In the genomic region with DNA sequence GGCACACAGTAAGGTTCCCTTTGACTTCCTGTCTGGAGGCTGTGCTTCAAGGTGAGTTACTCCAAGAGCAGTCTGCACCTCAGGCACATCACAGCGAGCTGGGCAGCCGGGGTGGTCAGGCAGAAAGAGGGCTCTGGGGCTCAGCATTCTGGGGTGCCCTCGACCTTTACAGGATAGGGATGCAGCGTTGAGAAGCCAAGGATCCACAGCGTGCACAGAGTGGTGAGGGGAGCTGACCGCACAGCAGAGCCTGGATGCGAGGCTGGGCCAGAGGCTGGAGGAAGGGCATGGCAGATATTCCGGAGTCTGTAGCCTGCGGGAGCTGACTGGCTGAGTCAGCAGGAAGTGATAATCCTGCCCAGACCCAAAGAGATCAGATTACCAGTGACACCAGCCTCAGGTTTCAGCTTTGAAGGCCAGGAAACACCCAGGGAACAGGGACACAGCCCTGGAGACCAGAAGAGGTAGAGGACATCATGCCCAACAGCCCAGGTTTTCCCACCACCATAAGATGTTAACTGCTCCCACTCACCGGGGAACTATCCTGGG, we compare ENCODE assay signal across 1 cellular context.
A peak's percentile ranks its signal among the peaks of the same experiment; 100 is the strongest.
TF ChIP-seq lines count a peak whose summit lies in the region.

No MANE protein-coding gene starts in this region.

TF ChIP-seq in HepG2, 621 proteins besides CTCF, POLR2A, EP300 and RAD21 (continued from another document and continues in another):
- TF ChIP-seq, protein P1, sequence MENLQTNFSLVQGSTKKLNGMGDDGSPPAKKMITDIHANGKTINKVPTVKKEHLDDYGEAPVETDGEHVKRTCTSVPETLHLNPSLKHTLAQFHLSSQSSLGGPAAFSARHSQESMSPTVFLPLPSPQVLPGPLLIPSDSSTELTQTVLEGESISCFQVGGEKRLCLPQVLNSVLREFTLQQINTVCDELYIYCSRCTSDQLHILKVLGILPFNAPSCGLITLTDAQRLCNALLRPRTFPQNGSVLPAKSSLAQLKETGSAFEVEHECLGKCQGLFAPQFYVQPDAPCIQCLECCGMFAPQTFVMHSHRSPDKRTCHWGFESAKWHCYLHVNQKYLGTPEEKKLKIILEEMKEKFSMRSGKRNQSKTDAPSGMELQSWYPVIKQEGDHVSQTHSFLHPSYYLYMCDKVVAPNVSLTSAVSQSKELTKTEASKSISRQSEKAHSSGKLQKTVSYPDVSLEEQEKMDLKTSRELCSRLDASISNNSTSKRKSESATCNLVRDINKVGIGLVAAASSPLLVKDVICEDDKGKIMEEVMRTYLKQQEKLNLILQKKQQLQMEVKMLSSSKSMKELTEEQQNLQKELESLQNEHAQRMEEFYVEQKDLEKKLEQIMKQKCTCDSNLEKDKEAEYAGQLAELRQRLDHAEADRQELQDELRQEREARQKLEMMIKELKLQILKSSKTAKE (CRISPR knock-in tag; IDR thresholded peaks at IDR 0.05; ENCODE audit: borderline replicate concordance) = no peak
- TF ChIP-seq GATAD2A (CRISPR knock-in tag; IDR thresholded peaks at IDR 0.05) = peak; percentile 21; the same call in 1 of the 2 replicates
- TF ChIP-seq MAFG (CRISPR knock-in tag; IDR thresholded peaks at IDR 0.05) = peak; percentile 82
- TF ChIP-seq DNMT3B (CRISPR knock-in tag; conservative IDR thresholded peaks at IDR 0.05) = no peak
- TF ChIP-seq SPEN (CRISPR knock-in tag; IDR thresholded peaks at IDR 0.05; ENCODE audit: low read depth) = no peak
- TF ChIP-seq, protein P2, sequence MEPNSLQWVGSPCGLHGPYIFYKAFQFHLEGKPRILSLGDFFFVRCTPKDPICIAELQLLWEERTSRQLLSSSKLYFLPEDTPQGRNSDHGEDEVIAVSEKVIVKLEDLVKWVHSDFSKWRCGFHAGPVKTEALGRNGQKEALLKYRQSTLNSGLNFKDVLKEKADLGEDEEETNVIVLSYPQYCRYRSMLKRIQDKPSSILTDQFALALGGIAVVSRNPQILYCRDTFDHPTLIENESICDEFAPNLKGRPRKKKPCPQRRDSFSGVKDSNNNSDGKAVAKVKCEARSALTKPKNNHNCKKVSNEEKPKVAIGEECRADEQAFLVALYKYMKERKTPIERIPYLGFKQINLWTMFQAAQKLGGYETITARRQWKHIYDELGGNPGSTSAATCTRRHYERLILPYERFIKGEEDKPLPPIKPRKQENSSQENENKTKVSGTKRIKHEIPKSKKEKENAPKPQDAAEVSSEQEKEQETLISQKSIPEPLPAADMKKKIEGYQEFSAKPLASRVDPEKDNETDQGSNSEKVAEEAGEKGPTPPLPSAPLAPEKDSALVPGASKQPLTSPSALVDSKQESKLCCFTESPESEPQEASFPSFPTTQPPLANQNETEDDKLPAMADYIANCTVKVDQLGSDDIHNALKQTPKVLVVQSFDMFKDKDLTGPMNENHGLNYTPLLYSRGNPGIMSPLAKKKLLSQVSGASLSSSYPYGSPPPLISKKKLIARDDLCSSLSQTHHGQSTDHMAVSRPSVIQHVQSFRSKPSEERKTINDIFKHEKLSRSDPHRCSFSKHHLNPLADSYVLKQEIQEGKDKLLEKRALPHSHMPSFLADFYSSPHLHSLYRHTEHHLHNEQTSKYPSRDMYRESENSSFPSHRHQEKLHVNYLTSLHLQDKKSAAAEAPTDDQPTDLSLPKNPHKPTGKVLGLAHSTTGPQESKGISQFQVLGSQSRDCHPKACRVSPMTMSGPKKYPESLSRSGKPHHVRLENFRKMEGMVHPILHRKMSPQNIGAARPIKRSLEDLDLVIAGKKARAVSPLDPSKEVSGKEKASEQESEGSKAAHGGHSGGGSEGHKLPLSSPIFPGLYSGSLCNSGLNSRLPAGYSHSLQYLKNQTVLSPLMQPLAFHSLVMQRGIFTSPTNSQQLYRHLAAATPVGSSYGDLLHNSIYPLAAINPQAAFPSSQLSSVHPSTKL (CRISPR knock-in tag; IDR thresholded peaks at IDR 0.05) = peak; percentile 33; the same call in 1 of the 2 replicates
- 0 out of 2 replicates have a peak, but pooled peaks have one; percentile 27 for TF ChIP-seq ZMYM3 (CRISPR knock-in tag; IDR thresholded peaks at IDR 0.05)
- TF ChIP-seq MATR3 (CRISPR knock-in tag; IDR thresholded peaks at IDR 0.05) = no peak
- no peak for TF ChIP-seq ZNF589 (CRISPR knock-in tag; conservative IDR thresholded peaks at IDR 0.05)
- TF ChIP-seq, protein P3, sequence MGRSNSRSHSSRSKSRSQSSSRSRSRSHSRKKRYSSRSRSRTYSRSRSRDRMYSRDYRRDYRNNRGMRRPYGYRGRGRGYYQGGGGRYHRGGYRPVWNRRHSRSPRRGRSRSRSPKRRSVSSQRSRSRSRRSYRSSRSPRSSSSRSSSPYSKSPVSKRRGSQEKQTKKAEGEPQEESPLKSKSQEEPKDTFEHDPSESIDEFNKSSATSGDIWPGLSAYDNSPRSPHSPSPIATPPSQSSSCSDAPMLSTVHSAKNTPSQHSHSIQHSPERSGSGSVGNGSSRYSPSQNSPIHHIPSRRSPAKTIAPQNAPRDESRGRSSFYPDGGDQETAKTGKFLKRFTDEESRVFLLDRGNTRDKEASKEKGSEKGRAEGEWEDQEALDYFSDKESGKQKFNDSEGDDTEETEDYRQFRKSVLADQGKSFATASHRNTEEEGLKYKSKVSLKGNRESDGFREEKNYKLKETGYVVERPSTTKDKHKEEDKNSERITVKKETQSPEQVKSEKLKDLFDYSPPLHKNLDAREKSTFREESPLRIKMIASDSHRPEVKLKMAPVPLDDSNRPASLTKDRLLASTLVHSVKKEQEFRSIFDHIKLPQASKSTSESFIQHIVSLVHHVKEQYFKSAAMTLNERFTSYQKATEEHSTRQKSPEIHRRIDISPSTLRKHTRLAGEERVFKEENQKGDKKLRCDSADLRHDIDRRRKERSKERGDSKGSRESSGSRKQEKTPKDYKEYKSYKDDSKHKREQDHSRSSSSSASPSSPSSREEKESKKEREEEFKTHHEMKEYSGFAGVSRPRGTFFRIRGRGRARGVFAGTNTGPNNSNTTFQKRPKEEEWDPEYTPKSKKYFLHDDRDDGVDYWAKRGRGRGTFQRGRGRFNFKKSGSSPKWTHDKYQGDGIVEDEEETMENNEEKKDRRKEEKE (IDR thresholded peaks at IDR 0.05) = no peak
- TF ChIP-seq, protein P4, sequence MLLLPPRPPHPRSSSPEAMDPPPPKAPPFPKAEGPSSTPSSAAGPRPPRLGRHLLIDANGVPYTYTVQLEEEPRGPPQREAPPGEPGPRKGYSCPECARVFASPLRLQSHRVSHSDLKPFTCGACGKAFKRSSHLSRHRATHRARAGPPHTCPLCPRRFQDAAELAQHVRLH (CRISPR knock-in tag; IDR thresholded peaks at IDR 0.05; ENCODE audit: borderline replicate concordance, low read depth) = no peak
- TF ChIP-seq, protein P5, sequence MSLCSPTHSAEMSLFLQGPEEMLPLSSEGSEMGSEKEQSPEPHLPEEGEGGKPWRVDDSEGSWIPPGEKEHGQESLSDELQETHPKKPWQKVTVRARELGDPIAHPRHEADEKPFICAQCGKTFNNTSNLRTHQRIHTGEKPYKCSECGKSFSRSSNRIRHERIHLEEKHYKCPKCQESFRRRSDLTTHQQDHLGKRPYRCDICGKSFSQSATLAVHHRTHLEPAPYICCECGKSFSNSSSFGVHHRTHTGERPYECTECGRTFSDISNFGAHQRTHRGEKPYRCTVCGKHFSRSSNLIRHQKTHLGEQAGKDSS (CRISPR knock-in tag; IDR thresholded peaks at IDR 0.05; ENCODE audit: borderline replicate concordance, low read depth) = no peak
- TF ChIP-seq ZBTB21 (CRISPR knock-in tag; IDR thresholded peaks at IDR 0.05) = no peak
- peak; percentile 53 for TF ChIP-seq GABPB1 (CRISPR knock-in tag; IDR thresholded peaks at IDR 0.05)
- TF ChIP-seq, protein P6, sequence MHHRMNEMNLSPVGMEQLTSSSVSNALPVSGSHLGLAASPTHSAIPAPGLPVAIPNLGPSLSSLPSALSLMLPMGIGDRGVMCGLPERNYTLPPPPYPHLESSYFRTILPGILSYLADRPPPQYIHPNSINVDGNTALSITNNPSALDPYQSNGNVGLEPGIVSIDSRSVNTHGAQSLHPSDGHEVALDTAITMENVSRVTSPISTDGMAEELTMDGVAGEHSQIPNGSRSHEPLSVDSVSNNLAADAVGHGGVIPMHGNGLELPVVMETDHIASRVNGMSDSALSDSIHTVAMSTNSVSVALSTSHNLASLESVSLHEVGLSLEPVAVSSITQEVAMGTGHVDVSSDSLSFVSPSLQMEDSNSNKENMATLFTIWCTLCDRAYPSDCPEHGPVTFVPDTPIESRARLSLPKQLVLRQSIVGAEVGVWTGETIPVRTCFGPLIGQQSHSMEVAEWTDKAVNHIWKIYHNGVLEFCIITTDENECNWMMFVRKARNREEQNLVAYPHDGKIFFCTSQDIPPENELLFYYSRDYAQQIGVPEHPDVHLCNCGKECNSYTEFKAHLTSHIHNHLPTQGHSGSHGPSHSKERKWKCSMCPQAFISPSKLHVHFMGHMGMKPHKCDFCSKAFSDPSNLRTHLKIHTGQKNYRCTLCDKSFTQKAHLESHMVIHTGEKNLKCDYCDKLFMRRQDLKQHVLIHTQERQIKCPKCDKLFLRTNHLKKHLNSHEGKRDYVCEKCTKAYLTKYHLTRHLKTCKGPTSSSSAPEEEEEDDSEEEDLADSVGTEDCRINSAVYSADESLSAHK (CRISPR knock-in tag; IDR thresholded peaks at IDR 0.05; ENCODE audit: borderline replicate concordance) = no peak
- peak; percentile 97 for TF ChIP-seq SIX4 (CRISPR knock-in tag; IDR thresholded peaks at IDR 0.05)
- no peak for TF ChIP-seq BRD4 (CRISPR knock-in tag; IDR thresholded peaks at IDR 0.05)
- no peak for TF ChIP-seq ZNF780A (CRISPR knock-in tag; IDR thresholded peaks at IDR 0.05)
- no peak for TF ChIP-seq AGO1 (IDR thresholded peaks at IDR 0.05; ENCODE audit: low read depth, low read length, poor library complexity, severe bottlenecking)
- TF ChIP-seq MEIS2 (CRISPR knock-in tag; IDR thresholded peaks at IDR 0.05) = no peak
- TF ChIP-seq TSC22D2 (CRISPR knock-in tag; IDR thresholded peaks at IDR 0.05; ENCODE audit: borderline replicate concordance) = no peak
- TF ChIP-seq, protein P7, sequence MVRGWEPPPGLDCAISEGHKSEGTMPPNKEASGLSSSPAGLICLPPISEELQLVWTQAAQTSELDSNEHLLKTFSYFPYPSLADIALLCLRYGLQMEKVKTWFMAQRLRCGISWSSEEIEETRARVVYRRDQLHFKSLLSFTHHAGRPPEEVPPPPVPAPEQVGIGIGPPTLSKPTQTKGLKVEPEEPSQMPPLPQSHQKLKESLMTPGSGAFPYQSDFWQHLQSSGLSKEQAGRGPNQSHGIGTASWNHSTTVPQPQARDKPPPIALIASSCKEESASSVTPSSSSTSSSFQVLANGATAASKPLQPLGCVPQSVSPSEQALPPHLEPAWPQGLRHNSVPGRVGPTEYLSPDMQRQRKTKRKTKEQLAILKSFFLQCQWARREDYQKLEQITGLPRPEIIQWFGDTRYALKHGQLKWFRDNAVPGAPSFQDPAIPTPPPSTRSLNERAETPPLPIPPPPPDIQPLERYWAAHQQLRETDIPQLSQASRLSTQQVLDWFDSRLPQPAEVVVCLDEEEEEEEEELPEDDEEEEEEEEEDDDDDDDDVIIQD (CRISPR knock-in tag; IDR thresholded peaks at IDR 0.05; ENCODE audit: low read depth) = 0 out of 2 replicates have a peak, but pooled peaks have one; percentile 31
- no peak for TF ChIP-seq GATAD1 (CRISPR knock-in tag; IDR thresholded peaks at IDR 0.05)
- TF ChIP-seq SMC3 (IDR thresholded peaks at IDR 0.05; ENCODE audit: low read length) = no peak
- TF ChIP-seq TCF7 (IDR thresholded peaks at IDR 0.05; ENCODE audit: low read depth) = no peak
- TF ChIP-seq ZNF354B (CRISPR knock-in tag; IDR thresholded peaks at IDR 0.05) = no peak
- TF ChIP-seq, protein P8, sequence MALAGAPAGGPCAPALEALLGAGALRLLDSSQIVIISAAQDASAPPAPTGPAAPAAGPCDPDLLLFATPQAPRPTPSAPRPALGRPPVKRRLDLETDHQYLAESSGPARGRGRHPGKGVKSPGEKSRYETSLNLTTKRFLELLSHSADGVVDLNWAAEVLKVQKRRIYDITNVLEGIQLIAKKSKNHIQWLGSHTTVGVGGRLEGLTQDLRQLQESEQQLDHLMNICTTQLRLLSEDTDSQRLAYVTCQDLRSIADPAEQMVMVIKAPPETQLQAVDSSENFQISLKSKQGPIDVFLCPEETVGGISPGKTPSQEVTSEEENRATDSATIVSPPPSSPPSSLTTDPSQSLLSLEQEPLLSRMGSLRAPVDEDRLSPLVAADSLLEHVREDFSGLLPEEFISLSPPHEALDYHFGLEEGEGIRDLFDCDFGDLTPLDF (CRISPR knock-in tag; IDR thresholded peaks at IDR 0.05) = no peak
- TF ChIP-seq HNRNPL (IDR thresholded peaks at IDR 0.05; ENCODE audit: low read depth, low read length) = no peak
- TF ChIP-seq ZNF776 (CRISPR knock-in tag; IDR thresholded peaks at IDR 0.05) = no peak
- no peak for TF ChIP-seq WIZ (CRISPR knock-in tag; IDR thresholded peaks at IDR 0.05)
- no peak for TF ChIP-seq ZNF605 (CRISPR knock-in tag; IDR thresholded peaks at IDR 0.05)
- TF ChIP-seq, protein P9, sequence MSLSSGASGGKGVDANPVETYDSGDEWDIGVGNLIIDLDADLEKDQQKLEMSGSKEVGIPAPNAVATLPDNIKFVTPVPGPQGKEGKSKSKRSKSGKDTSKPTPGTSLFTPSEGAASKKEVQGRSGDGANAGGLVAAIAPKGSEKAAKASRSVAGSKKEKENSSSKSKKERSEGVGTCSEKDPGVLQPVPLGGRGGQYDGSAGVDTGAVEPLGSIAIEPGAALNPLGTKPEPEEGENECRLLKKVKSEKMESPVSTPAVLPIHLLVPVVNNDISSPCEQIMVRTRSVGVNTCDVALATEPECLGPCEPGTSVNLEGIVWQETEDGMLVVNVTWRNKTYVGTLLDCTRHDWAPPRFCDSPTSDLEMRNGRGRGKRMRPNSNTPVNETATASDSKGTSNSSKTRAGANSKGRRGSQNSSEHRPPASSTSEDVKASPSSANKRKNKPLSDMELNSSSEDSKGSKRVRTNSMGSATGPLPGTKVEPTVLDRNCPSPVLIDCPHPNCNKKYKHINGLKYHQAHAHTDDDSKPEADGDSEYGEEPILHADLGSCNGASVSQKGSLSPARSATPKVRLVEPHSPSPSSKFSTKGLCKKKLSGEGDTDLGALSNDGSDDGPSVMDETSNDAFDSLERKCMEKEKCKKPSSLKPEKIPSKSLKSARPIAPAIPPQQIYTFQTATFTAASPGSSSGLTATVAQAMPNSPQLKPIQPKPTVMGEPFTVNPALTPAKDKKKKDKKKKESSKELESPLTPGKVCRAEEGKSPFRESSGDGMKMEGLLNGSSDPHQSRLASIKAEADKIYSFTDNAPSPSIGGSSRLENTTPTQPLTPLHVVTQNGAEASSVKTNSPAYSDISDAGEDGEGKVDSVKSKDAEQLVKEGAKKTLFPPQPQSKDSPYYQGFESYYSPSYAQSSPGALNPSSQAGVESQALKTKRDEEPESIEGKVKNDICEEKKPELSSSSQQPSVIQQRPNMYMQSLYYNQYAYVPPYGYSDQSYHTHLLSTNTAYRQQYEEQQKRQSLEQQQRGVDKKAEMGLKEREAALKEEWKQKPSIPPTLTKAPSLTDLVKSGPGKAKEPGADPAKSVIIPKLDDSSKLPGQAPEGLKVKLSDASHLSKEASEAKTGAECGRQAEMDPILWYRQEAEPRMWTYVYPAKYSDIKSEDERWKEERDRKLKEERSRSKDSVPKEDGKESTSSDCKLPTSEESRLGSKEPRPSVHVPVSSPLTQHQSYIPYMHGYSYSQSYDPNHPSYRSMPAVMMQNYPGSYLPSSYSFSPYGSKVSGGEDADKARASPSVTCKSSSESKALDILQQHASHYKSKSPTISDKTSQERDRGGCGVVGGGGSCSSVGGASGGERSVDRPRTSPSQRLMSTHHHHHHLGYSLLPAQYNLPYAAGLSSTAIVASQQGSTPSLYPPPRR (CRISPR knock-in tag; IDR thresholded peaks at IDR 0.05; ENCODE audit: borderline replicate concordance) = no peak
- TF ChIP-seq FOXK2 (IDR thresholded peaks at IDR 0.05) = no peak
- TF ChIP-seq, protein P10, sequence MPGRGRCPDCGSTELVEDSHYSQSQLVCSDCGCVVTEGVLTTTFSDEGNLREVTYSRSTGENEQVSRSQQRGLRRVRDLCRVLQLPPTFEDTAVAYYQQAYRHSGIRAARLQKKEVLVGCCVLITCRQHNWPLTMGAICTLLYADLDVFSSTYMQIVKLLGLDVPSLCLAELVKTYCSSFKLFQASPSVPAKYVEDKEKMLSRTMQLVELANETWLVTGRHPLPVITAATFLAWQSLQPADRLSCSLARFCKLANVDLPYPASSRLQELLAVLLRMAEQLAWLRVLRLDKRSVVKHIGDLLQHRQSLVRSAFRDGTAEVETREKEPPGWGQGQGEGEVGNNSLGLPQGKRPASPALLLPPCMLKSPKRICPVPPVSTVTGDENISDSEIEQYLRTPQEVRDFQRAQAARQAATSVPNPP (CRISPR knock-in tag; IDR thresholded peaks at IDR 0.05) = no peak
- no peak for TF ChIP-seq ZKSCAN8 (CRISPR knock-in tag; IDR thresholded peaks at IDR 0.05; ENCODE audit: borderline replicate concordance)
